25 cellular contexts compared by ENCODE assay signal in genomic region chr4:1195894-1196401, GRCh38. TPM values are rescaled to one million over a fixed set of nuclear protein-coding genes. Genes with fewer than 3 reads are reported as not detected.
DNase-seq lines count a peak whose midpoint lies in the region; ATAC-seq and TF ChIP-seq lines count a peak whose summit lies in the region.
"Had no signal": no experiment of that assay in that cellular context is flagged by ENCODE, and none has a peak within 500 bp of the region (broad histone marks: within the 10 kb centered on the region; RNA-seq: fewer than 3 reads in every experiment).

No MANE protein-coding gene starts in this region.

- H3K9me3 ChIP-seq in SK-N-SH (no peaks in the 10 kb centered on the region), RWPE2 (ENCODE audit: severe bottlenecking) (no peaks in the 10 kb centered on the region), mesenchymal stem cell (ENCODE audit: control insufficient read depth, low read length) (no peaks in the 10 kb centered on the region)
- H3K9me3 ChIP-seq: heart left ventricle, lower lobe of right lung, spleen, transverse colon had no signal

- TF ChIP-seq CTCF in SK-N-SH (IDR thresholded peaks at IDR 0.05) (no peak), RWPE2 (IDR thresholded peaks at IDR 0.05; ENCODE audit: poor library complexity, severe bottlenecking) (no peak)

- no peaks in the 10 kb centered on the region for H4K20me1 ChIP-seq in SK-N-SH (ENCODE audit: insufficient read depth)

- POLR2A ChIA-PET in SK-N-SH (lab: Yijun Ruan, JAX), result no interaction called here

- no peaks in the 10 kb centered on the region for H3K9me2 ChIP-seq in SK-N-SH

- peaks cover 21% of the 10 kb centered on the region for H3F3A ChIP-seq in SK-N-SH (replicated peaks; ENCODE audit: insufficient read depth)

- peak overlapping the region; percentile 63 to 94 for H2BK12ac ChIP-seq in mesenchymal stem cell (ENCODE audit: low read length in 2 of 2)

- ATAC-seq in SK-N-SH treated with all-trans-retinoic acid at 6 μM for 48 hours, result no peak
- no peak for ATAC-seq in RWPE2 (ENCODE audit: low read depth)
- ATAC-seq in GM18519 (IDR thresholded peaks at IDR 0.05; ENCODE audit: low FRiP score, unreplicated experiment), result no peak
- ATAC-seq: activated CD8-positive, alpha-beta T cell treated with anti-CD3 and anti-CD28 coated beads, Interleukin-2, amount 10 ng/mL, durations not matched to agents 7 days and 5 days; activated T-cell treated with anti-CD3 and anti-CD28 coated beads, Interleukin-2, amount 50 U/mL, for 4 hours; GM23338; heart left ventricle; lower lobe of right lung had no signal

- peak overlapping the region; percentile 92 for H4K91ac ChIP-seq in mesenchymal stem cell (ENCODE audit: low read length)

- H2BK5ac ChIP-seq in mesenchymal stem cell (ENCODE audit: low read depth, low read length, poor library complexity, severe bottlenecking), result no peak overlapping the region

- CTCF ChIA-PET in SK-N-SH (lab: Yijun Ruan, JAX), result interaction anchor here (1.1 to 1.2 kb wide), 2 partner anchors 9 to 10 kb away, joined by 3 to 4 read pairs; no protein-coding TSS in a partner anchor

- no peaks in the 10 kb centered on the region for H3K79me1 ChIP-seq in mesenchymal stem cell (replicated peaks; ENCODE audit: low read length, poor library complexity, severe bottlenecking)

- peak overlapping the region; percentile 11 for H2AK5ac ChIP-seq in mesenchymal stem cell (ENCODE audit: low read length, severe bottlenecking)

- TF ChIP-seq EP300 in SK-N-SH (IDR thresholded peaks at IDR 0.05; ENCODE audit: borderline replicate concordance in 1 of 2, low read depth in 1 of 2, low read length in 1 of 2), result no peak

- H2BK120ac ChIP-seq in mesenchymal stem cell (ENCODE audit: low read depth, low read length), result no peak overlapping the region

- H3K36me3 ChIP-seq in SK-N-SH (replicated peaks in 1 of 2; ENCODE audit: control insufficient read depth in 1 of 2, insufficient read depth in 2 of 2, low read length in 1 of 2), result no peaks in the 10 kb centered on the region
- no peaks in the 10 kb centered on the region for H3K36me3 ChIP-seq in RWPE2 (ENCODE audit: low read depth)
- peaks cover 10 to 30% of the 10 kb centered on the region in 2 experiments for H3K36me3 ChIP-seq in mesenchymal stem cell (ENCODE audit: control insufficient read depth in 1 of 2, insufficient read depth in 2 of 2, low read depth in 1 of 2, low read length in 2 of 2)
- H3K36me3 ChIP-seq: cardiac muscle cell, heart left ventricle, lower lobe of right lung, transverse colon had no signal

- H3K9ac ChIP-seq in SK-N-SH (no peak overlapping the region), mesenchymal stem cell (ENCODE audit: low read length) (no peak overlapping the region)

- H3K27ac ChIP-seq in SK-N-SH (ENCODE audit: low read depth in 2 of 2, low read length in 1 of 2) (no peak overlapping the region), RWPE2 (ENCODE audit: poor library complexity, severe bottlenecking) (no peak overlapping the region), mesenchymal stem cell (ENCODE audit: low read length, poor library complexity, severe bottlenecking) (no peak overlapping the region)
- H3K27ac ChIP-seq: 22Rv1, cardiac muscle cell, epithelial cell of prostate, spleen had no signal

- no peaks in the 10 kb centered on the region for H3K27me3 ChIP-seq in SK-N-SH (ENCODE audit: insufficient read depth)
- H3K27me3 ChIP-seq in RWPE2 (ENCODE audit: insufficient read depth, poor library complexity, severe bottlenecking), result no peaks in the 10 kb centered on the region
- no peaks in the 10 kb centered on the region for H3K27me3 ChIP-seq in mesenchymal stem cell (ENCODE audit: control insufficient read depth in 1 of 2, insufficient read depth in 1 of 2, low read length in 2 of 2)
- H3K27me3 ChIP-seq: cardiac muscle cell, heart left ventricle, spleen, transverse colon had no signal

- DNase-seq in SK-N-SH (peak; percentile 25), 8988T (peak; percentile 23), RWPE2 (ENCODE audit: low spot score) (peak; percentile 49), mesenchymal stem cell (no peak), germinal center (ENCODE audit: low spot score) (no peak)
- DNase-seq in activated CD8-positive, alpha-beta memory T cell treated with anti-CD3 and anti-CD28 coated beads, Interleukin-2, amount 50 U/mL, for 48 hours, result no peak
- DNase-seq: activated CD8-positive, alpha-beta T cell treated with anti-CD3 and anti-CD28 coated beads, Interleukin-2, amount 10 ng/mL, durations not matched to agents 7 days and 5 days; activated naive CD4-positive, alpha-beta T cell treated with anti-CD3 and anti-CD28 coated beads for 36 hours; activated T-cell treated with anti-CD3 and anti-CD28 coated beads, Interleukin-2, amount 50 U/mL, for 4 hours; AML-193; anterior cingulate cortex; COR-L47; lower lobe of right lung; NCI-H1436 treated with DMSO at 0.1 percent for 48 hours; NCI-H524; nucleus accumbens; spleen; transverse colon had no signal

- H4K8ac ChIP-seq in mesenchymal stem cell (ENCODE audit: low read length), result peak overlapping the region; percentile 58

- H3K4me3 ChIP-seq in SK-N-SH (ENCODE audit: low read depth in 2 of 2, low read length in 1 of 2) (no peak overlapping the region), RWPE2 (ENCODE audit: severe bottlenecking) (no peak overlapping the region), mesenchymal stem cell (ENCODE audit: insufficient read depth in 1 of 2, low read depth in 1 of 2, low read length in 2 of 2) (no peak overlapping the region)
- H3K4me3 ChIP-seq: cardiac muscle cell, GM23338, heart left ventricle, lower lobe of right lung, spleen, transverse colon had no signal

- peak overlapping the region; percentile 46 for H2BK15ac ChIP-seq in mesenchymal stem cell (ENCODE audit: low read depth, poor library complexity, severe bottlenecking)

- peak overlapping the region; percentile 6 to 65 for H3K18ac ChIP-seq in mesenchymal stem cell (ENCODE audit: low read depth in 1 of 2, low read length in 2 of 2)

- no peak for TF ChIP-seq RAD21 in SK-N-SH (IDR thresholded peaks at IDR 0.05; ENCODE audit: low read length)

- H3K4ac ChIP-seq in mesenchymal stem cell (ENCODE audit: low read depth in 1 of 2, low read length in 2 of 2), result peak overlapping the region; percentile 73 to 75

- H3K79me2 ChIP-seq in SK-N-SH (ENCODE audit: insufficient read depth), result no peaks in the 10 kb centered on the region

- no peak overlapping the region for H2AFZ ChIP-seq in SK-N-SH (ENCODE audit: low read depth)
- H2AFZ ChIP-seq in mesenchymal stem cell (ENCODE audit: low read depth, low read length), result no peak overlapping the region
- H2AFZ ChIP-seq: GM23338 had no signal

- H3K23ac ChIP-seq in mesenchymal stem cell (ENCODE audit: low read length in 2 of 2), result no peak overlapping the region

- H3K4me2 ChIP-seq in SK-N-SH, result no peak overlapping the region
- H3K4me2 ChIP-seq in mesenchymal stem cell (ENCODE audit: low read length, poor library complexity, severe bottlenecking), result no peak overlapping the region
- H3K4me2 ChIP-seq: GM23338 had no signal

- H3K14ac ChIP-seq in mesenchymal stem cell (ENCODE audit: low read length in 2 of 2), result peak overlapping the region in 1 of 2 experiments; percentile 4

- 98% methylated on average over 15 of the region's 16 CpGs for WGBS in SK-N-SH (ENCODE audit: low lambda C conversion rate)
- 92% methylated on average over 11 of the region's 16 CpGs for WGBS in mesenchymal stem cell

- peaks cover 23 to 38% of the 10 kb centered on the region in 2 experiments; a peak in 3 of 4 replicates for H3K4me1 ChIP-seq in SK-N-SH (ENCODE audit: control insufficient read depth in 1 of 2, insufficient read depth in 2 of 2, low read depth in 1 of 2, low read length in 1 of 2)
- peaks cover 14% of the 10 kb centered on the region for H3K4me1 ChIP-seq in RWPE2 (ENCODE audit: insufficient read depth, poor library complexity, severe bottlenecking)
- H3K4me1 ChIP-seq in mesenchymal stem cell (ENCODE audit: control insufficient read depth, insufficient read depth, low read depth, low read length), result peaks cover 67% of the 10 kb centered on the region

TF ChIP-seq in SK-N-SH, 30 proteins besides CTCF, POLR2A, EP300 and RAD21 (continues in another document):
- TF ChIP-seq TAF1 (IDR thresholded peaks at IDR 0.05; ENCODE audit: borderline replicate concordance, low read depth, low read length) (no peak), GABPA (IDR thresholded peaks at IDR 0.05; ENCODE audit: low read depth) (no peak), PBX3 (IDR thresholded peaks at IDR 0.05) (no peak), TEAD4 (IDR thresholded peaks at IDR 0.05; ENCODE audit: borderline replicate concordance, insufficient read depth) (no peak)

TF ChIP-seq in SK-N-SH treated with all-trans-retinoic acid at 6 μM for 48 hours, 23 proteins besides CTCF, POLR2A, EP300 and RAD21:
- TF ChIP-seq ZC3H10 (CRISPR knock-in tag; IDR thresholded peaks at IDR 0.05) (no peak), ARNTL (CRISPR knock-in tag; IDR thresholded peaks at IDR 0.05; ENCODE audit: borderline replicate concordance, low read depth) (no peak), ZNF565 (CRISPR knock-in tag; conservative IDR thresholded peaks at IDR 0.05; ENCODE audit: low read depth) (no peak), PATZ1 (CRISPR knock-in tag; IDR thresholded peaks at IDR 0.05; ENCODE audit: borderline replicate concordance) (no peak), BACH2 (CRISPR knock-in tag; IDR thresholded peaks at IDR 0.05; ENCODE audit: borderline replicate concordance) (no peak), ESRRG (CRISPR knock-in tag; IDR thresholded peaks at IDR 0.05) (no peak), ISL1 (CRISPR knock-in tag; IDR thresholded peaks at IDR 0.05) (no peak)

RNA-seq across cellular contexts. Expression of gene SPON2, which starts 23.6 kb away (rescaled TPM):
- polyA plus RNA-seq in SK-N-SH (2012; rRNA removed), result 11.4 and 14.5 TPM in 2 replicates
- polyA plus RNA-seq in SK-N-SH (2012; cell fraction: cytosol; rRNA removed), result 4.0 and 5.2 TPM in 2 replicates
- 140 and 311 TPM in 2 replicates for polyA plus RNA-seq in SK-N-SH (2012; cell fraction: nucleus; rRNA removed)
- polyA plus RNA-seq in mesenchymal stem cell (2013, experiment 1 of 2), result 3,023 TPM
- polyA plus RNA-seq in mesenchymal stem cell (2013, experiment 2 of 2), result 3,062 TPM

RNA-seq across cellular contexts. Expression of gene CTBP1, which starts 53.0 kb away (rescaled TPM):
- polyA plus RNA-seq in SK-N-SH (2012; rRNA removed), result 158 and 183 TPM in 2 replicates
- polyA plus RNA-seq in SK-N-SH (2012; cell fraction: cytosol; rRNA removed), result 73.8 and 122 TPM in 2 replicates
- polyA plus RNA-seq in SK-N-SH (2012; cell fraction: nucleus; rRNA removed), result 419 and 467 TPM in 2 replicates
- 96.7 TPM for polyA plus RNA-seq in mesenchymal stem cell (2013, experiment 1 of 2)
- polyA plus RNA-seq in mesenchymal stem cell (2013, experiment 2 of 2), result 92.8 TPM

Comparison
In these comparisons a context has a peak if more than half of its experiments do, and no peak if none do; other contexts are left out.
1. DNase-seq: peak in SK-N-SH (single experiment), 8988T (single experiment) and RWPE2 (single experiment); none in mesenchymal stem cell (single experiment), activated CD8-positive, alpha-beta memory T cell treated with anti-CD3 and anti-CD28 coated beads, Interleukin-2, amount 50 U/mL, for 48 hours (single experiment) and germinal center (single experiment).